8 cellular contexts compared by ENCODE assay signal in the genomic region with DNA sequence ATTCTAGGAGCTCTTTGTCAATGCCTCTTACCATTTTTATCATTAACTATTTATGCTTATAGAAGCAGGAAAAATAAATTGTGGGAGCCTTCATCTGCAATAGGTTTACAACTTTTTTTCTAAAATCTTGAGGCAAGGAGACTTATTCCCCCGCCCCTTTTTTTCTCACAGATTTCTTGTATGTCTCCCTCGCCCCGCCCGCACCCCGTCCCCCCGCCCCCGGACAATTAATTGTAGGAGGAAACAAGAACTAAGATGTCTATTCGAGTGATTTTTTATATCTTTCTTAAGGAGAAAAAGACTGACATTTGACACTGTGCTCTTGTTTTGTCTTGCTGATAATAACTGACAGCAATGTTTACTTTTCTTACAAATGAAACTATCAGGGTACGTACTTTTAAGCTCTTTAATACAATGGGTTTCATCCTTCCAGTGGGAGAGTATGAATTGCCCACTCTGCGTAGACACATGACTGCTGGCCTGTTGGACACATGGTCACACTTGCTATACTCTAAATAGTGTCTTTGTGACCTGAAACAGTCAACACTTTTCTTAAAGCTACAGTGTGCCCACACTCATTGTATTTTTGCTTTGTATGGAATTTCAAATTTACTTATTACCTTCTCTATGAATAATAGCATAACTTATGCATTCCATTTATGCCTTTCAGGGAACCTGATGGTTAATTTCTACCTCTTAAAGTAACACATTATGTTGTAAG. TPM values are rescaled to one million over a fixed set of nuclear protein-coding genes. Genes with fewer than 3 reads are reported as not detected.
DNase-seq lines count a peak whose midpoint lies in the region; ATAC-seq and TF ChIP-seq lines count a peak whose summit lies in the region.
"Had no signal": no experiment of that assay in that cellular context is flagged by ENCODE, and none has a peak within 500 bp of the region (broad histone marks: within the 10 kb centered on the region; RNA-seq: fewer than 3 reads in every experiment).

No MANE protein-coding gene starts in this region.

- peak overlapping the region; percentile 86 for H3K4me3 ChIP-seq in RWPE2 (ENCODE audit: severe bottlenecking)
- H3K4me3 ChIP-seq in esophagus squamous epithelium: peak overlapping the region in 1 of 4 donors; percentile 80
- H3K4me3 ChIP-seq in skeletal muscle satellite cell (ENCODE audit: low read length): no peak overlapping the region

- DNase-seq in HFFc6 (no peak), RWPE2 (ENCODE audit: low spot score) (no peak), esophagus squamous epithelium (lab: John Stamatoyannopoulos, UW) (no peak), posterior cingulate gyrus (no peak)
- DNase-seq: NCI-H1694 had no signal

- H3K4me3 Mint-ChIP-seq in HFFc6: peak overlapping the region; percentile 97

- no peak overlapping the region; the same call in 1 of the 2 replicates for H3K27ac Mint-ChIP-seq in HFFc6

- peaks cover 12% of the 10 kb centered on the region; the same call in 1 of the 2 replicates for H3K36me3 Mint-ChIP-seq in HFFc6 (ENCODE audit: low read depth)

- H3K27ac ChIP-seq in RWPE2 (ENCODE audit: poor library complexity, severe bottlenecking) (peak overlapping the region; percentile 87), esophagus squamous epithelium (peak overlapping the region; percentile 93 to 100 (median 96))

- intact Hi-C loops in esophagus squamous epithelium (cut with DNase I) (no loop called here), posterior cingulate gyrus (cut with DNase I) (loop anchor here (5.0 to 10.0 kb wide), 4 partner anchors 239 to 1059 kb away; a partner anchor contains a TSS)

- TF ChIP-seq POLR2A in esophagus squamous epithelium (IDR thresholded peaks at IDR 0.05): no peak

- H3K27me3 Mint-ChIP-seq in HFFc6 (ENCODE audit: insufficient read depth): no peaks in the 10 kb centered on the region; the same call in 1 of the 2 replicates

- ATAC-seq in RWPE2 (ENCODE audit: low read depth): no peak
- ATAC-seq in GM18502 (IDR thresholded peaks at IDR 0.05; ENCODE audit: poor library complexity, unreplicated experiment): no peak
- no peak for ATAC-seq in HG03354 (IDR thresholded peaks at IDR 0.05; ENCODE audit: poor library complexity, severe bottlenecking, unreplicated experiment)

- TF ChIP-seq CTCF in HFFc6 (IDR thresholded peaks at IDR 0.05) (no peak), RWPE2 (IDR thresholded peaks at IDR 0.05; ENCODE audit: poor library complexity, severe bottlenecking) (no peak), esophagus squamous epithelium (IDR thresholded peaks at IDR 0.05) (no peak)

- H3K27me3 ChIP-seq in RWPE2 (ENCODE audit: insufficient read depth, poor library complexity, severe bottlenecking) (no peaks in the 10 kb centered on the region), esophagus squamous epithelium (no peaks in the 10 kb centered on the region), skeletal muscle satellite cell (ENCODE audit: control insufficient read depth, insufficient read depth, low read length) (no peaks in the 10 kb centered on the region)

- H3K9ac ChIP-seq in skeletal muscle satellite cell (ENCODE audit: low read depth, low read length): no peak overlapping the region

- WGBS in esophagus squamous epithelium, 2 donors: 53 to 65% methylated on average over 7 to 8 of the region's 10 CpGs

- H3K4me2 ChIP-seq in skeletal muscle satellite cell (ENCODE audit: low read length): peak overlapping the region; percentile 95

- peaks cover 14% of the 10 kb centered on the region for H3K36me3 ChIP-seq in RWPE2 (ENCODE audit: low read depth)
- H3K36me3 ChIP-seq in esophagus squamous epithelium: no peaks in the 10 kb centered on the region
- no peaks in the 10 kb centered on the region for H3K36me3 ChIP-seq in skeletal muscle satellite cell (ENCODE audit: insufficient read depth, low read length)

- H3K9me3 ChIP-seq in RWPE2 (ENCODE audit: severe bottlenecking) (no peaks in the 10 kb centered on the region), esophagus squamous epithelium (no peaks in the 10 kb centered on the region), skeletal muscle satellite cell (replicated peaks; ENCODE audit: low read length) (no peaks in the 10 kb centered on the region)

- peaks cover 45% of the 10 kb centered on the region for H3K4me1 Mint-ChIP-seq in HFFc6 (ENCODE audit: low read depth)

- H3K4me1 ChIP-seq in RWPE2 (ENCODE audit: insufficient read depth, poor library complexity, severe bottlenecking): peaks cover 28% of the 10 kb centered on the region
- H3K4me1 ChIP-seq in esophagus squamous epithelium: peaks cover 17 to 40% (median 21%) of the 10 kb centered on the region in 3 donors
- peaks cover 21% of the 10 kb centered on the region for H3K4me1 ChIP-seq in skeletal muscle satellite cell (ENCODE audit: control insufficient read depth, insufficient read depth, low read length)

- peaks cover 8% of the 10 kb centered on the region for H3K9me3 Mint-ChIP-seq in HFFc6

RNA-seq across cellular contexts. Expression of a gene that starts 1.5 kb away (rescaled TPM):
- total RNA-seq in HFFc6 (2021; fragmentation: NEBNext Ultra II Directional; extraction: Animal tissue kit (Norgen Biotek cat#: 25700)): 10 to 100 TPM; 34.1 to 52.4 (median 41.2) TPM
- 10 to 100 TPM; 42.1 to 98.4 (median 52.5) TPM for total RNA-seq in esophagus squamous epithelium
- 38.4 and 42.3 TPM in 2 replicates for total RNA-seq in skeletal muscle satellite cell (2012; rRNA removed)
